19 cellular contexts compared by ENCODE assay signal in the genomic region with DNA sequence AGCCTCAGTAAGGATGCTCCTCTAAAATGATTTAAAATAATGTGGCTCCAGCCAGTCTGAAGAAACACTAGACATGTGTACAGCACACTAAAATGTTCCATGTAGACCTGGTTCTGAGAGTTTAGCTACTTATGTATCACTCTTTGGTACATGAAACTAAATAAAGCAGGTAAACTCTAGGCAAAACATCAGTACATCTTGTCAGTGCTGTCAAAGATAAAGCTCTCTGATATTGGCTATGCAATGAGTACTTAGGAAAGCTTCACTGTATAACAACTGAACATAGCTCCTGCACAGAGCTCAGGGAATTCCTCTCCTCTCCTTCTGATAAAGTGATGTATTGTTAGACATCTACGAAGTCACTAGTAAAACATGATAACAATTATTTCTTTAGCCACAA. TPM values are rescaled to one million over a fixed set of nuclear protein-coding genes. Genes with fewer than 3 reads are reported as not detected.
DNase-seq lines count a peak whose midpoint lies in the region; ATAC-seq and TF ChIP-seq lines count a peak whose summit lies in the region.
"Had no signal": no experiment of that assay in that cellular context is flagged by ENCODE, and none has a peak within 500 bp of the region (broad histone marks: within the 10 kb centered on the region; RNA-seq: fewer than 3 reads in every experiment).

No MANE protein-coding gene starts in this region.

- intact Hi-C loops in CD4-positive, alpha-beta T cell (cut with DNase I, micrococcal nuclease): loop anchor here (5.0 to 10.0 kb wide), 3 partner anchors 222 to 1000 kb away; no protein-coding TSS in a partner anchor
- intact Hi-C loops in activated T-helper 1 cell treated with anti-CD3 and anti-CD28 coated beads, Interleukin-12 subunit alpha, Interleukin-12 subunit beta, Interleukin-2, Interleukin-4 antibody, amounts not matched to agents 30 ng/mL and 10 ng/mL and 1 ng/mL, durations not matched to agents 14 hours and 24 hours and 36 hours (cut with micrococcal nuclease): loop anchor here (5.0 to 10.0 kb wide), 8 partner anchors 138 to 643 kb away; a partner anchor contains a TSS
- intact Hi-C loops in naive thymus-derived CD4-positive, alpha-beta T cell (cut with micrococcal nuclease): loop anchor here (5.0 to 10.0 kb wide), 9 partner anchors 43 to 1110 kb away; a partner anchor contains a TSS

- CTCF ChIA-PET in CD4-positive, alpha-beta T cell (lab: Charles Lee): no interaction called here
- CTCF ChIA-PET in naive thymus-derived CD4-positive, alpha-beta T cell (lab: Charles Lee): interaction anchor here (0.8 to 2.8 kb wide), 6 partner anchors 8 to 719 kb away, joined by 3 to 8 read pairs (median 4); no protein-coding TSS in a partner anchor

- no peaks in the 10 kb centered on the region for H4K20me1 ChIP-seq in Karpas-422 (ENCODE audit: insufficient read depth, low read depth, low read length)

- peak overlapping the region; percentile 92 for H3K4me3 Mint-ChIP-seq in CD4-positive, alpha-beta T cell
- peak overlapping the region; percentile 93 for H3K4me3 Mint-ChIP-seq in activated T-helper 1 cell treated with anti-CD3 and anti-CD28 coated beads, Interleukin-12 subunit alpha, Interleukin-12 subunit beta, Interleukin-2, Interleukin-4 antibody, amounts not matched to agents 30 ng/mL and 10 ng/mL and 1 ng/mL, durations not matched to agents 14 hours and 24 hours and 36 hours
- peak overlapping the region; percentile 84 to 99 (median 98) for H3K4me3 Mint-ChIP-seq in naive thymus-derived CD4-positive, alpha-beta T cell

- no peaks in the 10 kb centered on the region for H3K79me2 ChIP-seq in Karpas-422 (ENCODE audit: low read length)

- no peak overlapping the region for H2AFZ ChIP-seq in Karpas-422 (ENCODE audit: low read length)

- DNase-seq in DMS79 treated with DMSO at 0.1 percent for 48 hours (lab: John Stamatoyannopoulos, UW) (peak; percentile 46), DMS79 (lab: John Stamatoyannopoulos, UW) (no peak), Karpas-422 (no peak), NOMO-1 (lab: John Stamatoyannopoulos, UW; ENCODE audit: unreplicated experiment in 2 of 2) (no peak), SW 1271 (lab: John Stamatoyannopoulos, UW) (no peak)
- DNase-seq in CD4-positive, alpha-beta T cell: no peak
- DNase-seq in activated T-helper 1 cell treated with anti-CD3 and anti-CD28 coated beads, Interleukin-12 subunit alpha, Interleukin-12 subunit beta, Interleukin-2, Interleukin-4 antibody, amounts not matched to agents 30 ng/mL and 10 ng/mL and 1 ng/mL, durations not matched to agents 14 hours and 24 hours and 36 hours (ENCODE audit: low spot score): no peak
- DNase-seq in naive thymus-derived CD4-positive, alpha-beta T cell: no peak
- DNase-seq: activated CD8-positive, alpha-beta memory T cell treated with anti-CD3 and anti-CD28 coated beads for 24 hours; amniotic stem cell; cortex of kidney; heart left ventricle; NCI-H1105 treated with DMSO at 0.1 percent for 48 hours; T1000; tibial artery had no signal

- no peaks in the 10 kb centered on the region for H3K36me3 ChIP-seq in naive thymus-derived CD4-positive, alpha-beta T cell (ENCODE audit: control insufficient read depth in 2 of 3, insufficient read depth in 3 of 3, low read length in 3 of 3)
- no peaks in the 10 kb centered on the region for H3K36me3 ChIP-seq in Karpas-422 (ENCODE audit: insufficient read depth, low read length)
- H3K36me3 ChIP-seq: HAP-1, heart left ventricle, tibial artery had no signal

- no peak overlapping the region for H3K9ac ChIP-seq in Karpas-422 (ENCODE audit: low read length)

- H3K4me1 Mint-ChIP-seq in CD4-positive, alpha-beta T cell (ENCODE audit: low read depth): peaks cover 74% of the 10 kb centered on the region
- H3K4me1 Mint-ChIP-seq in activated T-helper 1 cell treated with anti-CD3 and anti-CD28 coated beads, Interleukin-12 subunit alpha, Interleukin-12 subunit beta, Interleukin-2, Interleukin-4 antibody, amounts not matched to agents 30 ng/mL and 10 ng/mL and 1 ng/mL, durations not matched to agents 14 hours and 24 hours and 36 hours (ENCODE audit: low read depth): peaks cover 86% of the 10 kb centered on the region
- peaks cover 13 to 79% (median 66%) of the 10 kb centered on the region in 7 donors for H3K4me1 Mint-ChIP-seq in naive thymus-derived CD4-positive, alpha-beta T cell

- H3K4me3 ChIP-seq in naive thymus-derived CD4-positive, alpha-beta T cell (ENCODE audit: low read length): peak overlapping the region; percentile 58
- H3K4me3 ChIP-seq in Karpas-422 (ENCODE audit: low read length): no peak overlapping the region
- H3K4me3 ChIP-seq: HAP-1, tibial artery had no signal

- no peaks in the 10 kb centered on the region for H3K9me2 ChIP-seq in Karpas-422 (replicated peaks; ENCODE audit: insufficient read depth, low read length)

- H3K27me3 Mint-ChIP-seq in CD4-positive, alpha-beta T cell: no peaks in the 10 kb centered on the region
- no peaks in the 10 kb centered on the region for H3K27me3 Mint-ChIP-seq in activated T-helper 1 cell treated with anti-CD3 and anti-CD28 coated beads, Interleukin-12 subunit alpha, Interleukin-12 subunit beta, Interleukin-2, Interleukin-4 antibody, amounts not matched to agents 30 ng/mL and 10 ng/mL and 1 ng/mL, durations not matched to agents 14 hours and 24 hours and 36 hours (ENCODE audit: insufficient read depth)
- no peaks in the 10 kb centered on the region for H3K27me3 Mint-ChIP-seq in naive thymus-derived CD4-positive, alpha-beta T cell

- no peaks in the 10 kb centered on the region for H3K9me3 ChIP-seq in CD4-positive, alpha-beta T cell (ENCODE audit: control insufficient read depth, low read length)
- H3K9me3 ChIP-seq in naive thymus-derived CD4-positive, alpha-beta T cell (ENCODE audit: control insufficient read depth in 2 of 3, low read length in 3 of 3): no peaks in the 10 kb centered on the region
- H3K9me3 ChIP-seq in Karpas-422 (ENCODE audit: low read length): no peaks in the 10 kb centered on the region
- H3K9me3 ChIP-seq: HAP-1, heart left ventricle, tibial artery had no signal

- H3K9me3 Mint-ChIP-seq in CD4-positive, alpha-beta T cell: no peaks in the 10 kb centered on the region
- H3K9me3 Mint-ChIP-seq in activated T-helper 1 cell treated with anti-CD3 and anti-CD28 coated beads, Interleukin-12 subunit alpha, Interleukin-12 subunit beta, Interleukin-2, Interleukin-4 antibody, amounts not matched to agents 30 ng/mL and 10 ng/mL and 1 ng/mL, durations not matched to agents 14 hours and 24 hours and 36 hours: no peaks in the 10 kb centered on the region
- no peaks in the 10 kb centered on the region for H3K9me3 Mint-ChIP-seq in naive thymus-derived CD4-positive, alpha-beta T cell

- H3K27ac Mint-ChIP-seq in CD4-positive, alpha-beta T cell: peak overlapping the region; percentile 82
- H3K27ac Mint-ChIP-seq in activated T-helper 1 cell treated with anti-CD3 and anti-CD28 coated beads, Interleukin-12 subunit alpha, Interleukin-12 subunit beta, Interleukin-2, Interleukin-4 antibody, amounts not matched to agents 30 ng/mL and 10 ng/mL and 1 ng/mL, durations not matched to agents 14 hours and 24 hours and 36 hours: peak overlapping the region; percentile 87
- peak overlapping the region; percentile 83 to 98 (median 91) for H3K27ac Mint-ChIP-seq in naive thymus-derived CD4-positive, alpha-beta T cell

- no peaks in the 10 kb centered on the region for H3K27me3 ChIP-seq in CD4-positive, alpha-beta T cell (ENCODE audit: control insufficient read depth, insufficient read depth, low read length)
- H3K27me3 ChIP-seq in naive thymus-derived CD4-positive, alpha-beta T cell (ENCODE audit: control insufficient read depth in 2 of 2, insufficient read depth in 2 of 2, low read length in 2 of 2): no peaks in the 10 kb centered on the region
- no peaks in the 10 kb centered on the region for H3K27me3 ChIP-seq in Karpas-422 (ENCODE audit: low read length)
- H3K27me3 ChIP-seq: heart left ventricle, tibial artery had no signal

- peaks cover 14% of the 10 kb centered on the region for H3K36me3 Mint-ChIP-seq in CD4-positive, alpha-beta T cell (ENCODE audit: low read depth)
- H3K36me3 Mint-ChIP-seq in activated T-helper 1 cell treated with anti-CD3 and anti-CD28 coated beads, Interleukin-12 subunit alpha, Interleukin-12 subunit beta, Interleukin-2, Interleukin-4 antibody, amounts not matched to agents 30 ng/mL and 10 ng/mL and 1 ng/mL, durations not matched to agents 14 hours and 24 hours and 36 hours (ENCODE audit: low read depth): peaks cover 50% of the 10 kb centered on the region
- peaks cover 0 to 64% (median 0%) of the 10 kb centered on the region in 5 donors for H3K36me3 Mint-ChIP-seq in naive thymus-derived CD4-positive, alpha-beta T cell

- no peak for TF ChIP-seq CTCF in CD4-positive, alpha-beta T cell (IDR thresholded peaks at IDR 0.05)

- POLR2A ChIA-PET in CD4-positive, alpha-beta T cell (lab: Charles Lee): interaction anchor here (0.6 to 2.0 kb wide), 5 partner anchors 11 to 69 kb away, joined by 3 to 13 read pairs (median 3); no protein-coding TSS in a partner anchor
- POLR2A ChIA-PET in naive thymus-derived CD4-positive, alpha-beta T cell (lab: Charles Lee): interaction anchor here (0.6 to 6.1 kb wide), 8 partner anchors 8 to 498 kb away, joined by 3 to 69 read pairs (median 3); no protein-coding TSS in a partner anchor

- H3K27ac ChIP-seq in CD4-positive, alpha-beta T cell (ENCODE audit: low read depth, low read length): no peak overlapping the region
- peak overlapping the region; percentile 72 for H3K27ac ChIP-seq in naive thymus-derived CD4-positive, alpha-beta T cell (ENCODE audit: low read depth, low read length)
- H3K27ac ChIP-seq in Karpas-422 (ENCODE audit: low read length): no peak overlapping the region
- H3K27ac ChIP-seq: 22Rv1, C4-2B, heart left ventricle, tibial artery had no signal

- H3K4me2 ChIP-seq in Karpas-422 (ENCODE audit: low read depth, low read length, poor library complexity, severe bottlenecking): no peak overlapping the region

- peaks cover 0 to 19% of the 10 kb centered on the region in 2 donors for H3K4me1 ChIP-seq in naive thymus-derived CD4-positive, alpha-beta T cell (ENCODE audit: control insufficient read depth in 2 of 2, insufficient read depth in 2 of 2, low read length in 2 of 2)
- H3K4me1 ChIP-seq in Karpas-422 (ENCODE audit: low read length): no peaks in the 10 kb centered on the region

- no peak for ATAC-seq in CD4-positive, alpha-beta T cell (ENCODE audit: poor library complexity)
- no peak for ATAC-seq in naive thymus-derived CD4-positive, alpha-beta T cell
- ATAC-seq: heart left ventricle had no signal

RNA-seq across cellular contexts. Expression of a gene that starts 3.5 kb away (rescaled TPM):
- total RNA-seq in CD4-positive, alpha-beta T cell: 1 to 10 TPM; 3.8 to 6.0 TPM
- total RNA-seq in activated T-helper 1 cell treated with anti-CD3 and anti-CD28 coated beads, Interleukin-12 subunit alpha, Interleukin-12 subunit beta, Interleukin-2, Interleukin-4 antibody, amounts not matched to agents 30 ng/mL and 10 ng/mL and 1 ng/mL, durations not matched to agents 14 hours and 24 hours and 36 hours: 57.3 and 61.5 TPM in 2 replicates
- 100 to 1,000 TPM in 3 of 5 experiments, 10 to 100 TPM in 1, 1 to 10 TPM in 1; 7.6 to 288 (median 227) TPM for total RNA-seq in naive thymus-derived CD4-positive, alpha-beta T cell
- 100 to 1,000 TPM; 169 to 173 TPM for polyA plus RNA-seq in naive thymus-derived CD4-positive, alpha-beta T cell
- not detected in 2 replicates for total RNA-seq in Karpas-422 (2014; rRNA removed; shearing (Covaris generic); ENCODE audit: low replicate concordance)
- total RNA-seq: NCI-H460 had no signal
